In the genomic region with DNA sequence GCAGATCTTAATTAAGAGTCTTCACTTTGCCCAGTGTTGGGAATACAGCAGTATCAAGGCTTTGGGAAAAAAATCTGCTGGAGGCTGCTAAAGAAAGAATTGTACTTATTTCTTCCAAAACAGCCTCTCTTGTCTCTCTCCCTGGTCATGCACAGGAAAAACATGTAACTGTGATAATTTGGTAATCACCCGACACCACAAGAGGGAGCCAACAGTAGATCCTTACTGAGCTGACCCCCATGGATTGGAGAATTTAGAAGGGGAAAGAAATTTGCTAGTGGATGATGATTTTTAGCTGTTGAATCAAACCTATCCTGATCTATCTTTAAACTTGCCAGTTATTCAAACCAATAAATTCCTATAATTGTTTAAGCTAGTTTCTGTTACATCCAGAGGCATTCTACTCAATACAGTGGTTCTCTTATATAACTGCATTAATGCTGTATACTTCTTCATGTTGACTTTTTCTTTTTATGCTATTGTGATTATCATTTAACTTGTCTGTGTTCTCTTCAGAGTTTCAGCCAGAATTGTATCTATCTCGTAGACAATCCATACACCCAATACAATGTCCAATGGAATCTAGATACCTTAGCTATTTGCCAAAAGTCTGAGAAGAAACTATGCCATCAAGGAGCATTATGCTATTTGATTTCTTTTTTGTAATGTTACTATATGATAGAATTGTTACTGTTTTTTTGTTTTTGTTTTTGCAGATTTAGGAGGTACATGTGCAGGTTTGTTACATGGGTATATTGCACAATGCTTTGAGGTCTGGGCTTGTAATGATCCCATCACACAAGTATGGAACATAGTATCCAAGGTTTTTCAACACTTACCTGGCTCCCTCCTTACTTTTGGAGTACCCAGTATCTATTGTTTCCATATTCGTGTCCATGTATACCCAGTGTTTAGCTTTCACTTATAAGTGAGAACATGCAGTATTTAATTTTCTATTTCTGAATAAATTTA, we compare ENCODE assay signal across 8 cellular contexts. TPM values are rescaled to one million over a fixed set of nuclear protein-coding genes. Genes with fewer than 3 reads are reported as not detected.
A peak's percentile ranks its signal among the peaks of the same experiment; 100 is the strongest.
DNase-seq lines count a peak whose midpoint lies in the region; ATAC-seq and TF ChIP-seq lines count a peak whose summit lies in the region.

No MANE protein-coding gene starts in this region.

- H3K23ac ChIP-seq in neuronal stem cell (ENCODE audit: low read depth, low read length, poor library complexity), result no peak overlapping the region

- H3K4me3 ChIP-seq in fibroblast of lung (replicated peaks in 1 of 4; ENCODE audit: control extremely low read depth in 1 of 4, insufficient read depth in 1 of 4, low read depth in 3 of 4, low read length in 4 of 4) (no peak overlapping the region), neuronal stem cell (ENCODE audit: low read length in 2 of 2) (no peak overlapping the region)

- WGBS in neuronal stem cell (ENCODE audit: extremely low coverage in 2 of 2, insufficient read length in 2 of 2, insufficient replicate concordance in 1 of 2), 2 donors, result no CpG with 5 or more reads among the region's 3 CpGs

- no peak overlapping the region for H3K4ac ChIP-seq in neuronal stem cell (ENCODE audit: low read length)

- H3K4me1 ChIP-seq in fibroblast of lung (ENCODE audit: control insufficient read depth, extremely low read depth, insufficient read depth, low read length), result no peaks in the 10 kb centered on the region
- H3K4me1 ChIP-seq in neuronal stem cell (ENCODE audit: control insufficient read depth in 2 of 2, insufficient read depth in 1 of 2, low read depth in 1 of 2, low read length in 2 of 2), result no peaks in the 10 kb centered on the region

- no peak overlapping the region for H2BK15ac ChIP-seq in neuronal stem cell (ENCODE audit: low read length)

- no peak overlapping the region for H3K14ac ChIP-seq in neuronal stem cell (ENCODE audit: low read length)

- H4K91ac ChIP-seq in neuronal stem cell (ENCODE audit: low read depth, low read length, poor library complexity), result no peak overlapping the region

- H2AFZ ChIP-seq in fibroblast of lung (ENCODE audit: low read length), result no peak overlapping the region
- H2AFZ ChIP-seq in neuronal stem cell (ENCODE audit: low read length), result no peak overlapping the region

- H4K8ac ChIP-seq in neuronal stem cell (ENCODE audit: low read depth, low read length), result no peak overlapping the region

- no peaks in the 10 kb centered on the region for H4K20me1 ChIP-seq in fibroblast of lung (ENCODE audit: control insufficient read depth, extremely low read depth, insufficient read depth, low read length)

- no peak overlapping the region for H3K18ac ChIP-seq in neuronal stem cell (ENCODE audit: low read length)

- ATAC-seq in GM21515 (IDR thresholded peaks at IDR 0.05; ENCODE audit: unreplicated experiment), result peak; percentile 67

- no peaks in the 10 kb centered on the region for H3K36me3 ChIP-seq in fibroblast of lung (ENCODE audit: control insufficient read depth, insufficient read depth, low read length)
- no peaks in the 10 kb centered on the region for H3K36me3 ChIP-seq in neuronal stem cell (replicated peaks in 1 of 2; ENCODE audit: control insufficient read depth in 2 of 2, insufficient read depth in 2 of 2, low read length in 2 of 2)

- in situ Hi-C loops in KBM-7 (cut with MboI; ENCODE audit: low pct_unique_long_range_greater_than_20kb, low sequenced_read_pairs), result no loop called here

- H3K27me3 ChIP-seq in fibroblast of lung (ENCODE audit: control insufficient read depth, insufficient read depth, low read length), result no peaks in the 10 kb centered on the region
- H3K27me3 ChIP-seq in neuronal stem cell (ENCODE audit: control insufficient read depth in 3 of 3, insufficient read depth in 3 of 3, low read depth in 1 of 3, low read length in 3 of 3), result no peaks in the 10 kb centered on the region

- no peak overlapping the region for H2BK120ac ChIP-seq in neuronal stem cell (ENCODE audit: low read depth, low read length)

- no peak overlapping the region for H2AK5ac ChIP-seq in neuronal stem cell (ENCODE audit: low read depth, low read length)

- no peak overlapping the region for H2BK5ac ChIP-seq in neuronal stem cell (ENCODE audit: low read length)

- H3K4me2 ChIP-seq in fibroblast of lung (ENCODE audit: extremely low read depth, insufficient read depth, low read length), result no peak overlapping the region
- no peak overlapping the region for H3K4me2 ChIP-seq in neuronal stem cell (ENCODE audit: insufficient read depth, low read length, poor library complexity, severe bottlenecking)

- H3K79me2 ChIP-seq in fibroblast of lung (ENCODE audit: control insufficient read depth, insufficient read depth, low read length), result no peaks in the 10 kb centered on the region

- peak; percentile 36 for DNase-seq in NOMO-1 treated with DMSO at 0.1 percent for 48 hours (lab: John Stamatoyannopoulos, UW; ENCODE audit: unreplicated experiment)
- DNase-seq in NOMO-1 treated with dmso at 0.1 percent for 144 hours (lab: John Stamatoyannopoulos, UW; ENCODE audit: unreplicated experiment), result no peak
- DNase-seq in KBM-7, result peak; percentile 72
- DNase-seq in SHP77 (lab: John Stamatoyannopoulos, UW), result peak; percentile 2 to 11
- peak; percentile 42 to 67 for DNase-seq in fibroblast of lung (ENCODE audit: low read depth in 2 of 2)
- peak; percentile 56 for DNase-seq in neuronal stem cell (ENCODE audit: low spot score)
- DNase-seq in activated effector memory CD4-positive, alpha-beta T cell treated with anti-CD3 and anti-CD28 coated beads, Interleukin-2, amount 50 U/mL, for 16 hours, result no peak

- no peaks in the 10 kb centered on the region for H3K79me1 ChIP-seq in neuronal stem cell (ENCODE audit: low read depth, low read length)

- H3K9ac ChIP-seq in fibroblast of lung (ENCODE audit: insufficient read depth, low read length) (no peak overlapping the region), neuronal stem cell (ENCODE audit: low read depth, low read length, poor library complexity) (no peak overlapping the region)

- no peak overlapping the region for H3K27ac ChIP-seq in fibroblast of lung (ENCODE audit: insufficient read depth, low read length)
- H3K27ac ChIP-seq in neuronal stem cell (replicated peaks; ENCODE audit: low read length), result no peak overlapping the region

- H3K9me3 ChIP-seq in fibroblast of lung (ENCODE audit: control insufficient read depth, insufficient read depth, low read depth, low read length), result no peaks in the 10 kb centered on the region
- H3K9me3 ChIP-seq in neuronal stem cell (replicated peaks in 1 of 2; ENCODE audit: control insufficient read depth in 2 of 2, insufficient read depth in 1 of 2, low read depth in 1 of 2, low read length in 2 of 2), result peaks cover 0 to 1% of the 10 kb centered on the region in 2 donors

- TF ChIP-seq CTCF in fibroblast of lung (conservative IDR thresholded peaks at IDR 0.05 in 1 of 2, IDR thresholded peaks at IDR 0.05 in 1 of 2; ENCODE audit: low read depth in 1 of 2, low read length in 2 of 2), result peak; percentile 65 to 81

- no peak overlapping the region for H2BK12ac ChIP-seq in neuronal stem cell (ENCODE audit: low read length)

RNA-seq across cellular contexts. Expression of gene ARHGEF38, which starts 31.3 kb away (rescaled TPM):
- not detected in 2 replicates for total RNA-seq in fibroblast of lung
- not detected in 2 replicates for polyA plus RNA-seq in fibroblast of lung
- not detected in 2 replicates for polyA plus RNA-seq in fibroblast of lung (2012)
- polyA minus RNA-seq in fibroblast of lung (ENCODE audit: low replicate concordance), result not detected in 2 replicates
- polyA plus RNA-seq in neuronal stem cell (2013, experiment 1 of 2), result not detected
- polyA plus RNA-seq in neuronal stem cell (2013, experiment 2 of 2), result not detected

RNA-seq across cellular contexts. Expression of gene PPA2, which starts 47.2 kb away (rescaled TPM):
- total RNA-seq in fibroblast of lung, result 74.6 and 76.8 TPM in 2 replicates
- polyA plus RNA-seq in fibroblast of lung, result 81.6 and 82.6 TPM in 2 replicates
- polyA plus RNA-seq in fibroblast of lung (2012), result 72.1 and 77.5 TPM in 2 replicates
- 3.7 and 4.1 TPM in 2 replicates for polyA minus RNA-seq in fibroblast of lung (ENCODE audit: low replicate concordance)
- polyA plus RNA-seq in neuronal stem cell (2013, experiment 1 of 2), result 141 TPM
- 148 TPM for polyA plus RNA-seq in neuronal stem cell (2013, experiment 2 of 2)

Comparison
In these comparisons a context has a peak if more than half of its experiments do, and no peak if none do; other contexts are left out.
1. DNase-seq: peak in NOMO-1 treated with DMSO at 0.1 percent for 48 hours (single experiment), KBM-7 (single experiment), SHP77 (2 of 2), fibroblast of lung (2 of 2) and neuronal stem cell (single experiment); none in NOMO-1 treated with dmso at 0.1 percent for 144 hours (single experiment) and activated effector memory CD4-positive, alpha-beta T cell treated with anti-CD3 and anti-CD28 coated beads, Interleukin-2, amount 50 U/mL, for 16 hours (single experiment).